ENCODE assay signal across 8 cellular contexts in the genomic region with DNA sequence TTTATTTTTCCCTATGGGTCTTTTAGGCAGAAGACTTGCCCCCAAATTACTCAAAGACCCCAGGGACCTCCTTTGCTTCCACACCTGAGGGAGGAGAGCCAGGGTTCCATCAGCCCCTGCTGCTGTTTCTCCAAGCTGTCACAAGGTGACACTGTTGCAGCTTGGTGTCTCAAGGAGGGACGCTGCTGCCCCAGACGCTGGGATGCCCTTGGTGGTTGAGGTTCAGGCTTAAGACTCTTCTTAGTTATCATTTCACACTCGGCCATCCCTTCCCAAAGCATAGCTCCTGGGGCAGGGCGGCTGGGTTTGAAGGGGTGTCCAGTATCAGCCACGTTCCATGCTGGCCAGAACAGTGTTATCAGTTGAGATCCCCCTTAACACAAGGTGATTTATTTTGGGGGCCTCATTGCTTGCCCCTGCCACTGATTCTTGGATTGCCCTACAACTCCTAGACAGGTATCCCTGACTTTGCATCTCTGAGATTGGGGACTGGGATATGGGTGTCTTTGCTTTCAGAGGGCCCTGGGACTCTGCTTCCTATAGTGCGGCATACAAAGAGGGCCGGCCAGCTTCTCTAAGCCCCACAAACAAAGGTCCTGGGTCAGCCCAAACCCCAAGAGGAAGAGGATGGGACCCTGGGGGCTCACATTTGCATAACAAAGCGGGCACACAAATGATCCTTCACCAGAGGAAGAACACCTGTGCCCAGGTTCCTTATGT.
DNase-seq lines count a peak whose midpoint lies in the region; ATAC-seq and TF ChIP-seq lines count a peak whose summit lies in the region.

No MANE protein-coding gene starts in this region.

- no peak for TF ChIP-seq POLR2A in erythroblast (IDR thresholded peaks at IDR 0.05; ENCODE audit: low read length)

- DNase-seq in AG08395 (ENCODE audit: low spot score) = peak; percentile 83
- peak; percentile 18 for DNase-seq in NCI-H345 treated with DMSO at 0.1 percent for 48 hours (lab: John Stamatoyannopoulos, UW; ENCODE audit: unreplicated experiment)
- DNase-seq in activated CD4-positive, alpha-beta T cell treated with anti-CD3 and anti-CD28 coated beads, Interleukin-2, amount 50 U/mL, for 48 hours = peak; percentile 68 to 73
- peak; percentile 62 to 75 for DNase-seq in erythroblast (lab: John Stamatoyannopoulos, UW)
- DNase-seq in nephron progenitor cell = peak; percentile 54
- no peak for DNase-seq in NCI-H2029 (lab: John Stamatoyannopoulos, UW)

- H3K27ac Mint-ChIP-seq in nephron progenitor cell = no peak overlapping the region

- H3K27me3 Mint-ChIP-seq in nephron progenitor cell (ENCODE audit: low read depth, poor library complexity) = peaks cover 3% of the 10 kb centered on the region

- H3K4me3 ChIP-seq in GM12875 (ENCODE audit: low read depth, low read length) = no peak overlapping the region

- H3K36me3 Mint-ChIP-seq in nephron progenitor cell (ENCODE audit: low read depth) = no peaks in the 10 kb centered on the region

- H3K9me3 Mint-ChIP-seq in nephron progenitor cell = no peaks in the 10 kb centered on the region

- no peak overlapping the region for H3K4me3 Mint-ChIP-seq in nephron progenitor cell

- ATAC-seq in HG02938 (IDR thresholded peaks at IDR 0.05; ENCODE audit: unreplicated experiment) = peak; percentile 63

- peak; percentile 98 for TF ChIP-seq CTCF in GM12875 (IDR thresholded peaks at IDR 0.05; ENCODE audit: borderline replicate concordance, insufficient read depth, low read depth, low read length)
- peak; percentile 70 for TF ChIP-seq CTCF in nephron progenitor cell (IDR thresholded peaks at IDR 0.05)

- peaks cover 72% of the 10 kb centered on the region for H3K4me1 Mint-ChIP-seq in nephron progenitor cell
